In genomic region chr11:534197-534591, GRCh38 we compare ENCODE assay signal across 9 cellular contexts. TPM values are rescaled to one million over a fixed set of nuclear protein-coding genes. Genes with fewer than 3 reads are reported as not detected.
DNase-seq lines count a peak whose midpoint lies in the region; ATAC-seq and TF ChIP-seq lines count a peak whose summit lies in the region.
"Had no signal": no experiment of that assay in that cellular context is flagged by ENCODE, and none has a peak within 500 bp of the region (broad histone marks: within the 10 kb centered on the region; RNA-seq: fewer than 3 reads in every experiment).

No MANE protein-coding gene starts in this region.

- TF ChIP-seq EP300 in transverse colon (IDR thresholded peaks at IDR 0.05; ENCODE audit: low read depth): no peak

- H3K27me3 ChIP-seq in breast epithelium: no peaks in the 10 kb centered on the region
- H3K27me3 ChIP-seq in transverse colon: peaks cover 2% of the 10 kb centered on the region

- TF ChIP-seq CTCF in breast epithelium (IDR thresholded peaks at IDR 0.05) (no peak), transverse colon (IDR thresholded peaks at IDR 0.05) (no peak)

- peaks cover 22% of the 10 kb centered on the region for H3K4me1 Mint-ChIP-seq in activated CD8-positive, alpha-beta memory T cell treated with anti-CD3 and anti-CD28 coated beads, Interleukin-2, amount 10 ng/mL, durations not matched to agents 7 days and 5 days
- peaks cover 17% of the 10 kb centered on the region for H3K4me1 Mint-ChIP-seq in memory B cell

- H3K36me3 Mint-ChIP-seq in activated CD8-positive, alpha-beta memory T cell treated with anti-CD3 and anti-CD28 coated beads, Interleukin-2, amount 10 ng/mL, durations not matched to agents 7 days and 5 days: peaks cover 4% of the 10 kb centered on the region
- peaks cover 4% of the 10 kb centered on the region for H3K36me3 Mint-ChIP-seq in memory B cell

- ATAC-seq in activated CD8-positive, alpha-beta memory T cell treated with anti-CD3 and anti-CD28 coated beads, Interleukin-2, amount 10 ng/mL, durations not matched to agents 7 days and 5 days: no peak
- ATAC-seq in memory B cell (ENCODE audit: low read depth) (no peak), GM18858 (IDR thresholded peaks at IDR 0.05; ENCODE audit: unreplicated experiment) (no peak)

- intact Hi-C loops in breast epithelium (cut with DNase I; ENCODE audit: low total_unique reads) (no loop called here), transverse colon (cut with DNase I; ENCODE audit: low total_unique reads) (no loop called here)

- 74% methylated on average over 19 of the region's 19 CpGs; no CpG with 5 or more reads in 1 of the 2 donors for WGBS in transverse colon (ENCODE audit: low coverage in 1 of 2), 2 donors

- CTCF ChIA-PET in activated CD8-positive, alpha-beta memory T cell treated with anti-CD3 and anti-CD28 coated beads, Interleukin-2, amount 10 ng/mL, durations not matched to agents 7 days and 5 days (lab: Charles Lee): interaction anchor here (1.2 to 4.4 kb wide), 4 partner anchors 12 to 194 kb away, joined by 5 to 26 read pairs (median 11); no protein-coding TSS in a partner anchor

- no peaks in the 10 kb centered on the region for H3K27me3 Mint-ChIP-seq in activated CD8-positive, alpha-beta memory T cell treated with anti-CD3 and anti-CD28 coated beads, Interleukin-2, amount 10 ng/mL, durations not matched to agents 7 days and 5 days
- H3K27me3 Mint-ChIP-seq in memory B cell: no peaks in the 10 kb centered on the region

- H3K36me3 ChIP-seq in breast epithelium (no peaks in the 10 kb centered on the region), transverse colon (no peaks in the 10 kb centered on the region)

- H3K4me3 ChIP-seq in breast epithelium: peak overlapping the region; percentile 74 to 89 (median 84)
- peak overlapping the region; percentile 58 to 96 (median 89) for H3K4me3 ChIP-seq in transverse colon

- DNase-seq in activated CD8-positive, alpha-beta memory T cell treated with anti-CD3 and anti-CD28 coated beads, Interleukin-2, amount 10 ng/mL, durations not matched to agents 7 days and 5 days: no peak
- DNase-seq in activated CD8-positive, alpha-beta memory T cell treated with anti-CD3 and anti-CD28 coated beads for 24 hours: no peak
- DNase-seq in breast epithelium (ENCODE audit: low spot score in 2 of 2): no peak
- no peak for DNase-seq in memory B cell (ENCODE audit: low spot score in 2 of 2)
- no peak for DNase-seq in transverse colon
- no peak for DNase-seq in NCI-H2227 treated with DMSO at 0.1 percent for 48 hours (lab: John Stamatoyannopoulos, UW)
- no peak for DNase-seq in NCI-H2171 treated with DMSO at 0.1 percent for 48 hours (lab: John Stamatoyannopoulos, UW)
- DNase-seq: activated gamma-delta T cell treated with Interleukin-2 at 50 U/mL for 16 hours had no signal

- in situ Hi-C loops in transverse colon (cut with MboI; ENCODE audit: low pct_ligation_motif_present in 1 of 4, low pct_unique_long_range_greater_than_20kb in 1 of 4, low sequenced_read_pairs in 3 of 4): no loop called here

- no peaks in the 10 kb centered on the region for H3K9me3 Mint-ChIP-seq in activated CD8-positive, alpha-beta memory T cell treated with anti-CD3 and anti-CD28 coated beads, Interleukin-2, amount 10 ng/mL, durations not matched to agents 7 days and 5 days (ENCODE audit: low read depth)
- H3K9me3 Mint-ChIP-seq in memory B cell: no peaks in the 10 kb centered on the region

- no peak for TF ChIP-seq POLR2A in breast epithelium (IDR thresholded peaks at IDR 0.05)
- TF ChIP-seq POLR2A in transverse colon (IDR thresholded peaks at IDR 0.05): no peak

- H3K9me3 ChIP-seq in breast epithelium (no peaks in the 10 kb centered on the region), transverse colon (no peaks in the 10 kb centered on the region)

- H3K4me3 Mint-ChIP-seq in activated CD8-positive, alpha-beta memory T cell treated with anti-CD3 and anti-CD28 coated beads, Interleukin-2, amount 10 ng/mL, durations not matched to agents 7 days and 5 days: peak overlapping the region; percentile 67
- H3K4me3 Mint-ChIP-seq in memory B cell: peak overlapping the region; percentile 78

- no peak overlapping the region for H3K27ac Mint-ChIP-seq in activated CD8-positive, alpha-beta memory T cell treated with anti-CD3 and anti-CD28 coated beads, Interleukin-2, amount 10 ng/mL, durations not matched to agents 7 days and 5 days
- no peak overlapping the region for H3K27ac Mint-ChIP-seq in memory B cell

- H3K4me1 ChIP-seq in breast epithelium (peaks cover 8 to 18% of the 10 kb centered on the region in 2 donors), transverse colon (peaks cover 11 to 37% (median 35%) of the 10 kb centered on the region in 4 donors)

- H3K27ac ChIP-seq in breast epithelium: peak overlapping the region in 1 of 2 donors; percentile 83
- peak overlapping the region in 3 of 4 donors; percentile 79 to 95 (median 95) for H3K27ac ChIP-seq in transverse colon

RNA-seq across cellular contexts. Expression of gene HRAS, which starts 1.2 kb away (rescaled TPM):
- 10 to 100 TPM; 50.7 to 53.8 TPM for total RNA-seq in activated CD8-positive, alpha-beta memory T cell treated with anti-CD3 and anti-CD28 coated beads, Interleukin-2, amount 10 ng/mL, durations not matched to agents 7 days and 5 days
- total RNA-seq in breast epithelium (10 to 100 TPM; 33.2 to 50.1 (median 33.4) TPM), transverse colon (10 to 100 TPM; 31.0 to 57.1 (median 33.9) TPM)

RNA-seq across cellular contexts. Expression of gene LRRC56, which starts 3.1 kb away (rescaled TPM):
- total RNA-seq in activated CD8-positive, alpha-beta memory T cell treated with anti-CD3 and anti-CD28 coated beads, Interleukin-2, amount 10 ng/mL, durations not matched to agents 7 days and 5 days: 1 to 10 TPM; 1.7 to 2.1 TPM
- total RNA-seq in breast epithelium (1 to 10 TPM in 2 of 3 donors, under 1 TPM in 1; 0.16 to 1.6 (median 1.3) TPM), transverse colon (1 to 10 TPM; 2.3 to 8.4 (median 3.1) TPM)

RNA-seq across cellular contexts. Expression of gene LMNTD2, which starts 26.3 kb away (rescaled TPM):
- 1 to 10 TPM in 1 of 2 experiments, under 1 TPM in 1; 0.23 to 1.3 TPM for total RNA-seq in activated CD8-positive, alpha-beta memory T cell treated with anti-CD3 and anti-CD28 coated beads, Interleukin-2, amount 10 ng/mL, durations not matched to agents 7 days and 5 days
- total RNA-seq in breast epithelium (1 to 10 TPM; 2.6 to 6.1 (median 5.2) TPM), transverse colon (10 to 100 TPM; 14.8 to 89.0 (median 16.6) TPM)

RNA-seq across cellular contexts. Expression of gene RASSF7, which starts 26.6 kb away (rescaled TPM):
- 10 to 100 TPM; 20.8 to 32.1 TPM for total RNA-seq in activated CD8-positive, alpha-beta memory T cell treated with anti-CD3 and anti-CD28 coated beads, Interleukin-2, amount 10 ng/mL, durations not matched to agents 7 days and 5 days
- total RNA-seq in breast epithelium (10 to 100 TPM in 2 of 3 donors, 1 to 10 TPM in 1; 7.5 to 58.5 (median 33.1) TPM), transverse colon (100 to 1,000 TPM; 131 to 247 (median 213) TPM)

RNA-seq across cellular contexts. Expression of gene RNH1, which starts 27.2 kb away (rescaled TPM):
- 100 to 1,000 TPM in 1 of 2 experiments, 10 to 100 TPM in 1; 98.4 to 113 TPM for total RNA-seq in activated CD8-positive, alpha-beta memory T cell treated with anti-CD3 and anti-CD28 coated beads, Interleukin-2, amount 10 ng/mL, durations not matched to agents 7 days and 5 days
- total RNA-seq in breast epithelium (100 to 1,000 TPM; 139 to 249 (median 209) TPM), transverse colon (100 to 1,000 TPM; 151 to 309 (median 198) TPM)
